Comparison of ENCODE assay signal across 27 cellular contexts in genomic region chr12:53170245-53170644, GRCh38. TPM values are rescaled to one million over a fixed set of nuclear protein-coding genes. Genes with fewer than 3 reads are reported as not detected.
"Had no signal": no experiment of that assay in that cellular context is flagged by ENCODE, and none has a peak within 500 bp of the region (broad histone marks: within the 10 kb centered on the region; RNA-seq: fewer than 3 reads in every experiment).

No MANE protein-coding gene starts in this region.

- ATAC-seq: activated CD4-positive, CD25-positive, alpha-beta regulatory T cell treated with anti-CD3 and anti-CD28 coated beads, Interleukin-2, amount 50 U/mL, for 24 hours; esophagus mucosa; heart left ventricle; left lung; psoas muscle had no signal

- H3K27ac ChIP-seq: brain microvascular endothelial cell, heart left ventricle, left lung, neutrophil, ovary, psoas muscle, testis, transverse colon, uterus, WERI-Rb-1 had no signal

- H3K36me3 ChIP-seq: ovary, transverse colon, uterus, WERI-Rb-1 had no signal

- DNase-seq: activated CD4-positive, alpha-beta T cell treated with anti-CD3 and anti-CD28 coated beads for 48 hours; activated CD4-positive, alpha-beta T cell treated with anti-CD3 and anti-CD28 coated beads, Interleukin-2, amount 50 U/mL, for 48 hours; activated CD8-positive, alpha-beta memory T cell treated with anti-CD3 and anti-CD28 coated beads, Interleukin-2, amount 50 U/mL, for 48 hours; activated gamma-delta T cell treated with Interleukin-2 at 50 U/mL for 16 hours; activated naive CD4-positive, alpha-beta T cell treated with anti-CD3 and anti-CD28 coated beads, Interleukin-2, amount 50 U/mL, for 16 hours; activated T-cell treated with anti-CD3 and anti-CD28 coated beads, Interleukin-2, amount 50 U/mL, for 24 hours; amniotic stem cell; brain microvascular endothelial cell; foreskin fibroblast; heart left ventricle; hypothalamus; left lung; ovary; psoas muscle; spleen; stimulated activated naive CD4-positive, alpha-beta T cell treated with Interleukin-2 at 50 U/mL for 16 hours; T-helper 1 cell; testis; transverse colon; WERI-Rb-1 had no signal

- H3K9me3 Mint-ChIP-seq: activated T-cell treated with anti-CD3 and anti-CD28 coated beads, Interleukin-2, amount 50 U/mL, for 24 hours; nephron had no signal

- H3K4me3 Mint-ChIP-seq: activated T-cell treated with anti-CD3 and anti-CD28 coated beads, Interleukin-2, amount 50 U/mL, for 24 hours; nephron had no signal

- H3K27me3 ChIP-seq: brain microvascular endothelial cell, heart left ventricle, left lung, neutrophil, ovary, spleen, testis, transverse colon, uterus had no signal

- H3K4me1 ChIP-seq: psoas muscle, uterus had no signal

- H3K27me3 Mint-ChIP-seq: activated T-cell treated with anti-CD3 and anti-CD28 coated beads, Interleukin-2, amount 50 U/mL, for 24 hours had no signal

- H3K4me3 ChIP-seq: heart left ventricle, left lung, lung, ovary, psoas muscle, spleen, testis, transverse colon, uterus had no signal

- H3K9me3 ChIP-seq: heart left ventricle, left lung, neutrophil, ovary, psoas muscle, spleen, testis, transverse colon, uterus had no signal

- H3K27ac Mint-ChIP-seq: activated T-cell treated with anti-CD3 and anti-CD28 coated beads, Interleukin-2, amount 50 U/mL, for 24 hours had no signal

RNA-seq across cellular contexts. Expression of gene ITGB7, which starts 36.8 kb away (rescaled TPM):
- total RNA-seq: cerebellum had no signal
